ENCODE assay signal across 29 cellular contexts in genomic region chr3:194425399-194425798, GRCh38. TPM values are rescaled to one million over a fixed set of nuclear protein-coding genes. Genes with fewer than 3 reads are reported as not detected.
"Had no signal": no experiment of that assay in that cellular context is flagged by ENCODE, and none has a peak within 500 bp of the region (broad histone marks: within the 10 kb centered on the region; RNA-seq: fewer than 3 reads in every experiment).

No MANE protein-coding gene starts in this region.

- H3K4me1 ChIP-seq: pancreas, prostate gland, stomach, testis, upper lobe of right lung had no signal

- H3K79me2 ChIP-seq: hepatocyte had no signal

- FAIRE-seq: pancreas, urothelium cell line had no signal

- H3K27ac Mint-ChIP-seq: memory B cell; nephron; stimulated activated naive B cell treated with anti-CD40 and anti-IgM and Interleukin-4, amounts not matched to agents 10 μg/mL and 1 μg/mL and 100 μg/mL, for 72 hours had no signal

- H3K4me3 ChIP-seq: hepatocyte, left ventricle myocardium inferior, pancreas, prostate gland, right atrium auricular region, skin epidermis, stomach, testis, thyroid gland, upper lobe of right lung had no signal

- H3K9me3 Mint-ChIP-seq: memory B cell; naive thymus-derived CD8-positive, alpha-beta T cell; nephron; neural crest cell; stimulated activated naive B cell treated with anti-CD40 and anti-IgM and Interleukin-4, amounts not matched to agents 10 μg/mL and 1 μg/mL and 100 μg/mL, for 72 hours had no signal

- H2AFZ ChIP-seq: hepatocyte had no signal

- H3K4me1 Mint-ChIP-seq: memory B cell; nephron; neural crest cell; stimulated activated naive B cell treated with anti-CD40 and anti-IgM and Interleukin-4, amounts not matched to agents 10 μg/mL and 1 μg/mL and 100 μg/mL, for 72 hours had no signal

- H3K4me2 ChIP-seq: hepatocyte had no signal

- H3K27ac ChIP-seq: hepatocyte, left ventricle myocardium inferior, pancreas, prostate gland, right atrium auricular region, skin epidermis, stomach, testis, thyroid gland, upper lobe of right lung had no signal

- ATAC-seq: naive thymus-derived CD8-positive, alpha-beta T cell; pancreas; sciatic nerve; stimulated activated naive B cell treated with anti-CD40 and anti-IgM and Interleukin-4, amounts not matched to agents 10 μg/mL and 1 μg/mL and 100 μg/mL, for 72 hours; stimulated activated naive CD8-positive, alpha-beta T cell treated with anti-CD3 and anti-CD28 coated beads, Interleukin-15, Interleukin-2, amounts not matched to agents 100 U/mL and 50 U/mL, for 24 hours; upper lobe of right lung had no signal

- H3K27me3 ChIP-seq: hepatocyte, pancreas, right atrium auricular region, stomach, testis, thyroid gland, upper lobe of right lung had no signal

- H3K9me3 ChIP-seq: left ventricle myocardium inferior, pancreas, prostate gland, right atrium auricular region, stomach, testis, thyroid gland, upper lobe of right lung had no signal

- H3K4me3 Mint-ChIP-seq: memory B cell; naive thymus-derived CD8-positive, alpha-beta T cell; nephron; neural crest cell; stimulated activated naive B cell treated with anti-CD40 and anti-IgM and Interleukin-4, amounts not matched to agents 10 μg/mL and 1 μg/mL and 100 μg/mL, for 72 hours had no signal

- DNase-seq: islet precursor cell; left ventricle myocardium inferior; naive thymus-derived CD8-positive, alpha-beta T cell; nucleus accumbens; pancreas; posterior cingulate gyrus; stimulated activated CD4-positive, alpha-beta T cell treated with anti-CD3 and anti-CD28 coated beads, Interleukin-12 subunit alpha, Interleukin-12 subunit beta, amount 100 ng/mL, for 4 hours; stimulated activated CD4-positive, alpha-beta T cell treated with anti-CD3 and anti-CD28 coated beads, Interleukin-15, amount 100 ng/mL, for 24 hours; stimulated activated CD4-positive, alpha-beta T cell treated with anti-CD3 and anti-CD28 coated beads, Interleukin-2, amount 100 ng/mL, for 24 hours; stimulated activated CD4-positive, alpha-beta T cell treated with anti-CD3 and anti-CD28 coated beads, Interleukin-4, amount 100 ng/mL, for 1 hour; stimulated activated naive B cell treated with anti-CD40 and anti-IgM and Interleukin-4, amounts not matched to agents 10 μg/mL and 1 μg/mL and 100 μg/mL, for 72 hours; stimulated activated naive CD8-positive, alpha-beta T cell treated with anti-CD3 and anti-CD28 coated beads, Interleukin-15, Interleukin-2, amounts not matched to agents 100 U/mL and 50 U/mL, for 24 hours; stomach; testis; thyroid gland; trophoblast cell; upper lobe of right lung had no signal

- H3K36me3 ChIP-seq: prostate gland had no signal

- H3K27me3 Mint-ChIP-seq: memory B cell; naive thymus-derived CD8-positive, alpha-beta T cell; stimulated activated naive B cell treated with anti-CD40 and anti-IgM and Interleukin-4, amounts not matched to agents 10 μg/mL and 1 μg/mL and 100 μg/mL, for 72 hours had no signal

RNA-seq across cellular contexts. Expression of gene GP5, which starts 26.3 kb away (rescaled TPM):
- total RNA-seq: left ventricle myocardium inferior, mesenteric fat pad, neural crest cell, prostate gland had no signal
- polyA plus RNA-seq: hepatocyte, stomach had no signal

RNA-seq across cellular contexts. Expression of gene LRRC15, which starts 55.9 kb away (rescaled TPM):
- total RNA-seq: hepatocyte; kidney epithelial cell; naive thymus-derived CD8-positive, alpha-beta T cell; neural crest cell; renal cortical epithelial cell had no signal
- polyA plus RNA-seq: hepatocyte; naive thymus-derived CD8-positive, alpha-beta T cell had no signal
